ENCODE assay signal across 20 cellular contexts in the genomic region with DNA sequence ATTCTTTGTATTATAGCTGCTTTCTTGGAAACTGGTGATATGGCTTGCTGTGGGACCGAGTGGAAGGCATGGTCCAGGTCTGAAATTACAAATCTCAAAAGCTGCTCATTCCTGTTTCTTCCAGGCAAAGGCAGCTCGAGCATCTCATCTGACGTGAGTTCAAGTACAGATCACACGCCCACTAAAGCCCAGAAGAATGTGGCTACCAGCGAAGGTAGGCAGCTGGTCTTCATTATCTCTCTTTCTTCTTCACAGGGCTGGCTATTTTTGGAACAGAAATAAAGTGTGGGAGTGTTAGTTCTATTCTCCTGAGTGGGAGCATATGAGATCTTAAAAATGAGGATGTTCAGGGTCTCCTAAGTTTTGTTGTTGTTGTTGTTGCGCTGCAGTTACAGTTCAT.
A peak's percentile ranks its signal among the peaks of the same experiment; 100 is the strongest.
DNase-seq lines count a peak whose midpoint lies in the region; ATAC-seq and TF ChIP-seq lines count a peak whose summit lies in the region.
"Had no signal": no experiment of that assay in that cellular context is flagged by ENCODE, and none has a peak within 500 bp of the region (broad histone marks: within the 10 kb centered on the region; RNA-seq: fewer than 3 reads in every experiment).

No MANE protein-coding gene starts in this region.

- DNase-seq in AG10803 (ENCODE audit: low read depth) = peak; percentile 72
- DNase-seq in HFFc6 = peak; percentile 51
- DNase-seq in dedifferentiated amniotic fluid mesenchymal stem cell (ENCODE audit: extremely low spot score) = peak; percentile 21
- DNase-seq in non-pigmented ciliary epithelial cell (ENCODE audit: low read depth) = peak; percentile 48
- no peak for DNase-seq in HUDEP-2 (lab: John Stamatoyannopoulos, UW; ENCODE audit: unreplicated experiment in 76 of 76)
- no peak for DNase-seq in kidney tubule cell (ENCODE audit: low spot score)
- DNase-seq: DMS 273 treated with DMSO at 0.1 percent for 48 hours, GF-D8, H9, KBM-7, MV-4-11, NCI-H1417, NCI-H1930, NCI-H2171 treated with DMSO at 0.1 percent for 48 hours, NCI-H774, PC-3, T-cell had no signal

- no peak for ATAC-seq in GM19452 (IDR thresholded peaks at IDR 0.05; ENCODE audit: unreplicated experiment)
- ATAC-seq: PC-3, T-cell had no signal

- peaks cover 16% of the 10 kb centered on the region for H3K36me3 Mint-ChIP-seq in HFFc6 (ENCODE audit: low read depth)
- H3K36me3 Mint-ChIP-seq: T-cell had no signal

- H3K4me3 Mint-ChIP-seq in HFFc6 = peak overlapping the region; percentile 33
- H3K4me3 Mint-ChIP-seq: H9, T-cell had no signal

- H3K4me3 ChIP-seq in AG10803 (ENCODE audit: low read length) = no peak overlapping the region
- H3K4me3 ChIP-seq: BLaER1 treated with 17β-estradiol and CSF1 and Interleukin-3, amounts not matched to agents 10 nM and 100 nM; SJSA1 had no signal

- H3K27me3 Mint-ChIP-seq in HFFc6 (ENCODE audit: insufficient read depth) = peaks cover 2% of the 10 kb centered on the region; the same call in 1 of the 2 replicates
- H3K27me3 Mint-ChIP-seq: T-cell had no signal

- no peak for TF ChIP-seq CTCF in AG10803 (conservative IDR thresholded peaks at IDR 0.05; ENCODE audit: low read length)
- TF ChIP-seq CTCF in HFFc6 (IDR thresholded peaks at IDR 0.05) = no peak

- no peaks in the 10 kb centered on the region for H3K9me3 Mint-ChIP-seq in HFFc6
- H3K9me3 Mint-ChIP-seq: H9 had no signal

- H3K27ac Mint-ChIP-seq in HFFc6 = peak overlapping the region; percentile 76
- H3K27ac Mint-ChIP-seq: H9, T-cell had no signal

- peaks cover 34% of the 10 kb centered on the region for H3K4me1 Mint-ChIP-seq in HFFc6 (ENCODE audit: low read depth)
- H3K4me1 Mint-ChIP-seq: T-cell had no signal

Comparison
In these comparisons a context has a peak if more than half of its experiments do, and no peak if none do; other contexts are left out.
1. DNase-seq: peak in AG10803 (single experiment), HFFc6 (single experiment), dedifferentiated amniotic fluid mesenchymal stem cell (single experiment) and non-pigmented ciliary epithelial cell (single experiment); none in HUDEP-2 (0 of 76) and kidney tubule cell (single experiment).